16 cellular contexts compared by ENCODE assay signal in genomic region chr2:100756704-100757103, GRCh38.
"Had no signal": no experiment of that assay in that cellular context is flagged by ENCODE, and none has a peak within 500 bp of the region (broad histone marks: within the 10 kb centered on the region; RNA-seq: fewer than 3 reads in every experiment).

No MANE protein-coding gene starts in this region.

- H3K27ac Mint-ChIP-seq: activated naive CD8-positive, alpha-beta T cell treated with anti-CD3 and anti-CD28 coated beads for 36 hours; dendritic cell treated with granulocyte-macrophage colony-stimulating factor and Interleukin-4, amounts not matched to agents 40 ng/mL and 50 ng/mL, for 4 days; immature natural killer cell; stimulated activated naive CD8-positive, alpha-beta T cell treated with anti-CD3 and anti-CD28 coated beads, Interleukin-15, amount 100 ng/mL, for 72 hours had no signal

- DNase-seq: activated CD4-positive, alpha-beta T cell treated with anti-CD3 and anti-CD28 coated beads, Interleukin-2, amount 50 U/mL, for 1 hour; activated CD4-positive, CD25-positive, alpha-beta regulatory T cell; activated CD8-positive, alpha-beta memory T cell treated with anti-CD3 and anti-CD28 coated beads for 24 hours; activated naive CD8-positive, alpha-beta T cell treated with anti-CD3 and anti-CD28 coated beads for 36 hours; amygdala; brain microvascular endothelial cell; cerebellar nuclear complex; foreskin melanocyte; head of caudate nucleus; immature natural killer cell; psoas muscle; stimulated activated CD4-positive, alpha-beta T cell treated with anti-CD3 and anti-CD28 coated beads, Interleukin-1b, Interleukin-23, amount 100 ng/mL, for 48 hours; stimulated activated naive CD8-positive, alpha-beta T cell treated with anti-CD3 and anti-CD28 coated beads, Interleukin-15, amount 100 ng/mL, for 72 hours; upper lobe of left lung had no signal

- H3K27me3 Mint-ChIP-seq: activated naive CD8-positive, alpha-beta T cell treated with anti-CD3 and anti-CD28 coated beads for 36 hours; stimulated activated naive CD8-positive, alpha-beta T cell treated with anti-CD3 and anti-CD28 coated beads, Interleukin-15, amount 100 ng/mL, for 72 hours had no signal

- H3K27me3 ChIP-seq: brain microvascular endothelial cell, upper lobe of left lung had no signal

- H3K4me3 Mint-ChIP-seq: activated naive CD8-positive, alpha-beta T cell treated with anti-CD3 and anti-CD28 coated beads for 36 hours; dendritic cell treated with granulocyte-macrophage colony-stimulating factor and Interleukin-4, amounts not matched to agents 40 ng/mL and 50 ng/mL, for 4 days; immature natural killer cell; stimulated activated naive CD8-positive, alpha-beta T cell treated with anti-CD3 and anti-CD28 coated beads, Interleukin-15, amount 100 ng/mL, for 72 hours had no signal

- ATAC-seq: psoas muscle; sciatic nerve; stimulated activated naive CD8-positive, alpha-beta T cell treated with anti-CD3 and anti-CD28 coated beads, Interleukin-15, amount 100 ng/mL, for 72 hours had no signal

- H3K9me3 ChIP-seq: psoas muscle, upper lobe of left lung had no signal

- H3K27ac ChIP-seq: psoas muscle, upper lobe of left lung had no signal

- H3K36me3 Mint-ChIP-seq: activated naive CD8-positive, alpha-beta T cell treated with anti-CD3 and anti-CD28 coated beads for 36 hours; immature natural killer cell had no signal

- H3K9me3 Mint-ChIP-seq: activated naive CD8-positive, alpha-beta T cell treated with anti-CD3 and anti-CD28 coated beads for 36 hours; immature natural killer cell had no signal

- H3K4me1 Mint-ChIP-seq: immature natural killer cell; stimulated activated naive CD8-positive, alpha-beta T cell treated with anti-CD3 and anti-CD28 coated beads, Interleukin-15, amount 100 ng/mL, for 72 hours had no signal

- H3K4me3 ChIP-seq: psoas muscle, upper lobe of left lung had no signal

- H3K36me3 ChIP-seq: brain microvascular endothelial cell, upper lobe of left lung had no signal
